In the genomic region with DNA sequence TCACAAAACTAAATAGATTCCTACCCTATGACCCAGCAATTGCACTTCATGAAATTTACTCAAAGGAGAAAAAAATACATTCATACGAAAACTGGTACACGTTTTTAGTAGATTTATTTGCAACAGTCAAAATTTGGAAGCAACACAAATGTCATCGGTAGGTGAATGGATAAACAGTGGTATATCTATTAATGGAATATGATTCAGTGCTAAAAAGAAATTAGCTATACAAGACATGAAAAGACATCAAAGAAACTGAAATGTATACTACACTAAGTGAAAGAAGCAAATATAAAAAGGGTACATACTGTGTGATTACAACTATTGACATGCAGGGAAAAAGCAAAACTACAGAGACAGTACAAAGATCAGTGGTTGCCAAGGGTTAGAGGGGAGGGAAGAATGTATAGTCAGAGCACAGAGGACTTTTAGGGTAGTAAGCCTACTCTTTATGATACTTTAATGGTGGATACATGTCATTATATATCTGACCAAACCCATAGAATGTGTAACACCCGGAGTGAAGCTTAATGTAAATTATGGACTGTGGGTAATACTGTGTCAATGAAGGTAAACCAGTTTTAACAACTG, we compare ENCODE assay signal across 21 cellular contexts.
"Had no signal": no experiment of that assay in that cellular context is flagged by ENCODE, and none has a peak within 500 bp of the region (broad histone marks: within the 10 kb centered on the region; RNA-seq: fewer than 3 reads in every experiment).

No MANE protein-coding gene starts in this region.

- FAIRE-seq: HTR-8/SVneo had no signal

- H3K27ac ChIP-seq: RWPE1 had no signal

- DNase-seq: KBM-7, MV-4-11, NCI-H1092, NCI-H1105 treated with DMSO at 0.1 percent for 48 hours, NCI-H1417 treated with DMSO at 0.1 percent for 48 hours, NCI-H146, NCI-H1694 treated with DMSO at 0.1 percent for 48 hours, NCI-H1930, NCI-H2081, NCI-H2171, NCI-H226, NCI-H446, NCI-H510A, NCI-H524 treated with DMSO at 0.1 percent for 48 hours, NCI-H69, NCI-H774, PC-3, SHP77 had no signal

- ATAC-seq: Panc1, PC-3 had no signal
